Comparison of ENCODE assay signal across 22 cellular contexts in genomic region chr2:155215037-155215707, GRCh38.
"Had no signal": no experiment of that assay in that cellular context is flagged by ENCODE, and none has a peak within 500 bp of the region (broad histone marks: within the 10 kb centered on the region; RNA-seq: fewer than 3 reads in every experiment).

No MANE protein-coding gene starts in this region.

- H3K4me1 ChIP-seq: breast epithelium, esophagus squamous epithelium, heart right ventricle, left ventricle myocardium inferior, prostate gland, sigmoid colon, tibial nerve had no signal

- H3K9me3 ChIP-seq: breast epithelium, esophagus squamous epithelium, heart right ventricle, left ventricle myocardium inferior, neutrophil, ovary, prostate gland, sigmoid colon, tibial nerve had no signal

- H3K4me3 ChIP-seq: breast epithelium, esophagus squamous epithelium, heart right ventricle, left ventricle myocardium inferior, ovary, prostate gland, sigmoid colon, smooth muscle cell, tibial nerve had no signal

- H3K27ac ChIP-seq: breast epithelium, esophagus squamous epithelium, heart right ventricle, left ventricle myocardium inferior, neutrophil, ovary, prostate gland, sigmoid colon, tibial nerve had no signal

- H3K4me2 ChIP-seq: smooth muscle cell had no signal

- ATAC-seq: activated CD4-positive, alpha-beta T cell treated with anti-CD3 and anti-CD28 coated beads for 36 hours; activated naive CD4-positive, alpha-beta T cell treated with anti-CD3 and anti-CD28 coated beads, Interleukin-2, amount 50 U/mL, for 72 hours; activated T-cell treated with anti-CD3 and anti-CD28 coated beads, Interleukin-2, amount 50 U/mL, for 72 hours; heart right ventricle had no signal

- H3K36me3 ChIP-seq: breast epithelium, esophagus squamous epithelium, heart right ventricle, left ventricle myocardium inferior, neutrophil, ovary, prostate gland, sigmoid colon, tibial nerve had no signal

- DNase-seq: activated CD4-positive, alpha-beta T cell treated with anti-CD3 and anti-CD28 coated beads for 36 hours; activated CD4-positive, CD25-positive, alpha-beta regulatory T cell; activated naive CD4-positive, alpha-beta T cell; activated T-cell treated with anti-CD3 and anti-CD28 coated beads for 4 hours; activated T-cell treated with anti-CD3 and anti-CD28 coated beads, Interleukin-2, amount 50 U/mL, for 72 hours; central memory CD4-positive, alpha-beta T cell; esophagus squamous epithelium; foreskin melanocyte; heart right ventricle; kidney glomerular epithelial cell; left ventricle myocardium inferior; naive B cell; nephron progenitor cell; ovary; sigmoid colon; stimulated activated naive CD4-positive, alpha-beta T cell had no signal

- H3K27me3 ChIP-seq: breast epithelium, esophagus squamous epithelium, neutrophil, ovary, sigmoid colon, tibial nerve had no signal
